In genomic region chr1:23111600-23112535, GRCh38 we compare ENCODE assay signal across 14 cellular contexts. TPM values are rescaled to one million over a fixed set of nuclear protein-coding genes. Genes with fewer than 3 reads are reported as not detected.
A peak's percentile ranks its signal among the peaks of the same experiment; 100 is the strongest.
DNase-seq lines count a peak whose midpoint lies in the region; ATAC-seq and TF ChIP-seq lines count a peak whose summit lies in the region.
"Had no signal": no experiment of that assay in that cellular context is flagged by ENCODE, and none has a peak within 500 bp of the region (broad histone marks: within the 10 kb centered on the region; RNA-seq: fewer than 3 reads in every experiment).

No MANE protein-coding gene starts in this region.

- H3K4me2 ChIP-seq in GM23338 = no peak overlapping the region

- ATAC-seq in GM23338 = peak; percentile 27
- no peak for ATAC-seq in activated naive CD8-positive, alpha-beta T cell treated with anti-CD3 and anti-CD28 coated beads, Interleukin-2, amount 10 ng/mL, durations not matched to agents 7 days and 5 days (ENCODE audit: low read depth)
- no peak for ATAC-seq in naive thymus-derived CD4-positive, alpha-beta T cell
- ATAC-seq in HG02642 (IDR thresholded peaks at IDR 0.05; ENCODE audit: poor library complexity, unreplicated experiment) = no peak
- no peak for ATAC-seq in GM21528 (IDR thresholded peaks at IDR 0.05; ENCODE audit: low FRiP score, unreplicated experiment)

- peak overlapping the region; percentile 41 for H3K27ac Mint-ChIP-seq in T-helper 1 cell treated with Interleukin-12 subunit alpha and Interleukin-12 subunit beta and Interleukin-4 antibody, amounts not matched to agents 30 μg/mL and 1 μg/mL, for 36 hours
- H3K27ac Mint-ChIP-seq in GM23338 = peak overlapping the region; percentile 1; the same call in 1 of the 2 replicates
- peak overlapping the region; percentile 11 for H3K27ac Mint-ChIP-seq in activated naive CD8-positive, alpha-beta T cell treated with anti-CD3 and anti-CD28 coated beads, Interleukin-2, amount 10 ng/mL, durations not matched to agents 7 days and 5 days
- peak overlapping the region in 8 of 9 donors; percentile 2 to 75 (median 38) for H3K27ac Mint-ChIP-seq in naive thymus-derived CD4-positive, alpha-beta T cell
- H3K27ac Mint-ChIP-seq: activated naive CD4-positive, alpha-beta T cell treated with anti-CD3 and anti-CD28 coated beads, Interleukin-2, amount 50 U/mL, for 72 hours had no signal

- POLR2A ChIA-PET in activated naive CD8-positive, alpha-beta T cell treated with anti-CD3 and anti-CD28 coated beads, Interleukin-2, amount 10 ng/mL, durations not matched to agents 7 days and 5 days (lab: Charles Lee) = interaction anchor here (0.7 to 2.0 kb wide), 4 partner anchors 7 to 61 kb away, joined by 3 to 10 read pairs (median 6); no protein-coding TSS in a partner anchor
- POLR2A ChIA-PET in naive thymus-derived CD4-positive, alpha-beta T cell (lab: Charles Lee) = interaction anchor here (0.7 to 1.0 kb wide), 2 partner anchors 10 to 66 kb away, joined by 3 read pairs; no protein-coding TSS in a partner anchor

- H3K4me1 Mint-ChIP-seq in T-helper 1 cell treated with Interleukin-12 subunit alpha and Interleukin-12 subunit beta and Interleukin-4 antibody, amounts not matched to agents 30 μg/mL and 1 μg/mL, for 36 hours (ENCODE audit: low read depth) = peaks cover 56% of the 10 kb centered on the region
- H3K4me1 Mint-ChIP-seq in GM23338 = peaks cover 20% of the 10 kb centered on the region; the same call in 2 of the 3 replicates
- H3K4me1 Mint-ChIP-seq in activated naive CD8-positive, alpha-beta T cell treated with anti-CD3 and anti-CD28 coated beads, Interleukin-2, amount 10 ng/mL, durations not matched to agents 7 days and 5 days = peaks cover 41% of the 10 kb centered on the region
- peaks cover 24 to 71% (median 49%) of the 10 kb centered on the region in 7 donors for H3K4me1 Mint-ChIP-seq in naive thymus-derived CD4-positive, alpha-beta T cell

- H3K27me3 Mint-ChIP-seq in T-helper 1 cell treated with Interleukin-12 subunit alpha and Interleukin-12 subunit beta and Interleukin-4 antibody, amounts not matched to agents 30 μg/mL and 1 μg/mL, for 36 hours (ENCODE audit: low read depth) = no peaks in the 10 kb centered on the region
- H3K27me3 Mint-ChIP-seq in GM23338 (ENCODE audit: insufficient read depth, low read depth, poor library complexity) = no peaks in the 10 kb centered on the region
- H3K27me3 Mint-ChIP-seq in activated naive CD8-positive, alpha-beta T cell treated with anti-CD3 and anti-CD28 coated beads, Interleukin-2, amount 10 ng/mL, durations not matched to agents 7 days and 5 days = peaks cover 2% of the 10 kb centered on the region
- no peaks in the 10 kb centered on the region for H3K27me3 Mint-ChIP-seq in naive thymus-derived CD4-positive, alpha-beta T cell

- H3K9me3 ChIP-seq in naive thymus-derived CD4-positive, alpha-beta T cell (ENCODE audit: control insufficient read depth in 2 of 3, low read length in 3 of 3) = no peaks in the 10 kb centered on the region
- H3K9me3 ChIP-seq: right lobe of liver, upper lobe of left lung had no signal

- intact Hi-C loops in naive thymus-derived CD4-positive, alpha-beta T cell (cut with micrococcal nuclease) = no loop called here

- peak overlapping the region; percentile 6 for H3K4me3 Mint-ChIP-seq in T-helper 1 cell treated with Interleukin-12 subunit alpha and Interleukin-12 subunit beta and Interleukin-4 antibody, amounts not matched to agents 30 μg/mL and 1 μg/mL, for 36 hours
- no peak overlapping the region for H3K4me3 Mint-ChIP-seq in GM23338
- H3K4me3 Mint-ChIP-seq in activated naive CD8-positive, alpha-beta T cell treated with anti-CD3 and anti-CD28 coated beads, Interleukin-2, amount 10 ng/mL, durations not matched to agents 7 days and 5 days = no peak overlapping the region
- peak overlapping the region in 3 of 10 donors; percentile 1 to 26 (median 12) for H3K4me3 Mint-ChIP-seq in naive thymus-derived CD4-positive, alpha-beta T cell

- peaks cover 91% of the 10 kb centered on the region for H3K79me2 ChIP-seq in GM23338 (replicated peaks; ENCODE audit: insufficient read depth)

- H3K4me3 ChIP-seq in GM23338 = no peak overlapping the region
- H3K4me3 ChIP-seq in naive thymus-derived CD4-positive, alpha-beta T cell (ENCODE audit: low read length) = no peak overlapping the region
- H3K4me3 ChIP-seq: right lobe of liver, upper lobe of left lung had no signal

- no peaks in the 10 kb centered on the region; the same call in 1 of the 2 replicates for H3K36me3 ChIP-seq in GM23338 (ENCODE audit: insufficient read depth)
- H3K36me3 ChIP-seq in naive thymus-derived CD4-positive, alpha-beta T cell (ENCODE audit: control insufficient read depth in 2 of 3, insufficient read depth in 3 of 3, low read length in 3 of 3) = peaks cover 0 to 7% (median 0%) of the 10 kb centered on the region in 3 experiments
- H3K36me3 ChIP-seq: right lobe of liver had no signal

- CTCF ChIA-PET in naive thymus-derived CD4-positive, alpha-beta T cell (lab: Charles Lee) = interaction anchor here (1.0 to 3.2 kb wide), 3 partner anchors 12 to 73 kb away, joined by 3 to 20 read pairs (median 4); no protein-coding TSS in a partner anchor

- no peak for TF ChIP-seq CTCF in GM23338 (conservative IDR thresholded peaks at IDR 0.05; ENCODE audit: low read depth in 2 of 2)

- no peak overlapping the region for H2AFZ ChIP-seq in GM23338

- H4K20me1 ChIP-seq in GM23338 (replicated peaks; ENCODE audit: insufficient read depth) = peaks cover 78% of the 10 kb centered on the region

- peaks cover 19% of the 10 kb centered on the region for H3K36me3 Mint-ChIP-seq in T-helper 1 cell treated with Interleukin-12 subunit alpha and Interleukin-12 subunit beta and Interleukin-4 antibody, amounts not matched to agents 30 μg/mL and 1 μg/mL, for 36 hours (ENCODE audit: low read depth)
- H3K36me3 Mint-ChIP-seq in GM23338 (ENCODE audit: low read depth) = peaks cover 16% of the 10 kb centered on the region
- peaks cover 18% of the 10 kb centered on the region for H3K36me3 Mint-ChIP-seq in activated naive CD8-positive, alpha-beta T cell treated with anti-CD3 and anti-CD28 coated beads, Interleukin-2, amount 10 ng/mL, durations not matched to agents 7 days and 5 days
- H3K36me3 Mint-ChIP-seq in naive thymus-derived CD4-positive, alpha-beta T cell = peaks cover 4 to 19% (median 15%) of the 10 kb centered on the region in 5 donors

- DNase-seq in T-helper 1 cell (no peak), GM23338 (ENCODE audit: low spot score) (no peak), retina (no peak)
- no peak for DNase-seq in activated naive CD8-positive, alpha-beta T cell treated with anti-CD3 and anti-CD28 coated beads, Interleukin-2, amount 10 ng/mL, durations not matched to agents 7 days and 5 days
- no peak for DNase-seq in naive thymus-derived CD4-positive, alpha-beta T cell
- DNase-seq: 8988T, Kasumi-1, NCI-H187 treated with DMSO at 0.1 percent for 48 hours, right lobe of liver had no signal

- H3K27ac ChIP-seq in GM23338 (ENCODE audit: low read depth) = 0 out of 2 replicates have a peak overlapping the region, but pooled peaks have one; percentile 39
- H3K27ac ChIP-seq in naive thymus-derived CD4-positive, alpha-beta T cell (ENCODE audit: low read depth, low read length) = no peak overlapping the region
- H3K27ac ChIP-seq: right lobe of liver had no signal

- no peaks in the 10 kb centered on the region for H3K27me3 ChIP-seq in GM23338 (ENCODE audit: insufficient read depth)
- no peaks in the 10 kb centered on the region for H3K27me3 ChIP-seq in naive thymus-derived CD4-positive, alpha-beta T cell (ENCODE audit: control insufficient read depth in 2 of 2, insufficient read depth in 2 of 2, low read length in 2 of 2)
- H3K27me3 ChIP-seq: right lobe of liver, upper lobe of left lung had no signal

- no peaks in the 10 kb centered on the region for H3K9me2 ChIP-seq in GM23338 (ENCODE audit: insufficient read depth)

- H3K4me1 ChIP-seq in GM23338 (ENCODE audit: insufficient read depth) = peaks cover 8% of the 10 kb centered on the region
- H3K4me1 ChIP-seq in naive thymus-derived CD4-positive, alpha-beta T cell (ENCODE audit: control insufficient read depth in 2 of 2, insufficient read depth in 2 of 2, low read length in 2 of 2) = peaks cover 13 to 23% of the 10 kb centered on the region in 2 donors

- H3K9me3 Mint-ChIP-seq in T-helper 1 cell treated with Interleukin-12 subunit alpha and Interleukin-12 subunit beta and Interleukin-4 antibody, amounts not matched to agents 30 μg/mL and 1 μg/mL, for 36 hours = no peaks in the 10 kb centered on the region
- H3K9me3 Mint-ChIP-seq in GM23338 = no peaks in the 10 kb centered on the region
- no peaks in the 10 kb centered on the region for H3K9me3 Mint-ChIP-seq in activated naive CD8-positive, alpha-beta T cell treated with anti-CD3 and anti-CD28 coated beads, Interleukin-2, amount 10 ng/mL, durations not matched to agents 7 days and 5 days
- no peaks in the 10 kb centered on the region for H3K9me3 Mint-ChIP-seq in naive thymus-derived CD4-positive, alpha-beta T cell
- H3K9me3 Mint-ChIP-seq: activated naive CD4-positive, alpha-beta T cell treated with anti-CD3 and anti-CD28 coated beads, Interleukin-2, amount 50 U/mL, for 72 hours had no signal

- H3F3A ChIP-seq in GM23338 (replicated peaks; ENCODE audit: low read depth) = no peaks in the 10 kb centered on the region

TF ChIP-seq in GM23338, 12 proteins besides CTCF, POLR2A, EP300 and RAD21 (continues in another document):
- no peak for TF ChIP-seq POLR2AphosphoS5 (IDR thresholded peaks at IDR 0.05; ENCODE audit: low read depth)

RNA-seq across cellular contexts. Expression of gene LUZP1, which starts 56.8 kb away (rescaled TPM):
- total RNA-seq in GM23338 (2014; rRNA removed; shearing (Covaris generic)) = 44.1 and 45.7 TPM in 2 replicates
- 125 and 152 TPM in 2 replicates for polyA plus RNA-seq in GM23338 (2016; fragmentation: Nextera tagmentation; extraction: Ambion mirVana)
- 10 to 100 TPM; 18.4 to 19.1 TPM for total RNA-seq in activated naive CD8-positive, alpha-beta T cell treated with anti-CD3 and anti-CD28 coated beads, Interleukin-2, amount 10 ng/mL, durations not matched to agents 7 days and 5 days
- total RNA-seq in naive thymus-derived CD4-positive, alpha-beta T cell = 10 to 100 TPM; 14.8 to 22.9 (median 16.9) TPM
- 10 to 100 TPM; 12.6 to 24.7 TPM for polyA plus RNA-seq in naive thymus-derived CD4-positive, alpha-beta T cell
